In the genomic region with DNA sequence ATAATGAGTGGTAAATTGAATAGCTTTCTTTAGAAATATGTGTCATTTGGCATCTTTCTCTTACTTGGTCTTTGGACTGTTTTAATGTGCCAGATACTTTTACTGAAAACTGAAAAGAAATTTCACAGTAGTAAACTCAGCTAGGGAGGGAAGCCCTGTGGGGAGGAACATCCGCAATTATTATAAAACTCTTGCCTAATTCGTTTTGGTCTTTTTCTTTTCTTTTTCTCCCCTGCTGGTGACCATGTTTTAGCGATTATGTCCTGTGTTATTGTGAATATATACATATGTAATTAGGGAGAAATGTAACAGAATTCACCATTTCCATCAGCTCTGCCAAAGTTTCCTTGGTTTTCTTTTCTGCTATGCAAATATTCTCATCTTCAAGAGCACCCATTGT, we compare ENCODE assay signal across 14 cellular contexts. TPM values are rescaled to one million over a fixed set of nuclear protein-coding genes. Genes with fewer than 3 reads are reported as not detected.
DNase-seq lines count a peak whose midpoint lies in the region; ATAC-seq and TF ChIP-seq lines count a peak whose summit lies in the region.
"Had no signal": no experiment of that assay in that cellular context is flagged by ENCODE, and none has a peak within 500 bp of the region (broad histone marks: within the 10 kb centered on the region; RNA-seq: fewer than 3 reads in every experiment).

No MANE protein-coding gene starts in this region.

- DNase-seq in GM23338 (ENCODE audit: low spot score) (no peak), ascending aorta (ENCODE audit: low spot score in 2 of 2) (no peak), glutamatergic neuron (no peak), sciatic nerve (ENCODE audit: low spot score) (no peak), OCI-LY7 (ENCODE audit: low spot score) (no peak)
- DNase-seq: activated CD8-positive, alpha-beta memory T cell treated with anti-CD3 and anti-CD28 coated beads for 24 hours; activated naive CD4-positive, alpha-beta T cell treated with Interleukin-2 at 50 U/mL for 16 hours; CD8-positive, alpha-beta T cell; cerebellar nuclear complex; esophagus squamous epithelium; stimulated activated CD4-positive, alpha-beta T cell treated with anti-CD3 and anti-CD28 coated beads, Interleukin-4, amount 100 ng/mL, for 24 hours had no signal

- intact Hi-C loops in ascending aorta (cut with DNase I) (loop anchor here (2.0 to 5.0 kb wide), 5 partner anchors 75 to 270 kb away; partner anchors contain the start of gene PFDN4), sciatic nerve (cut with DNase I) (no loop called here), OCI-LY7 (cut with micrococcal nuclease; ENCODE audit: unreplicated experiment) (no loop called here)

- no peaks in the 10 kb centered on the region for H3K9me2 ChIP-seq in GM23338 (ENCODE audit: insufficient read depth)
- H3K9me2 ChIP-seq in OCI-LY7 (ENCODE audit: insufficient read depth, low read length): no peaks in the 10 kb centered on the region

- POLR2A ChIA-PET in OCI-LY7 (lab: Charles Lee): no interaction called here

- H2AFZ ChIP-seq in GM23338 (no peak overlapping the region; the same call in 1 of the 2 replicates), OCI-LY7 (ENCODE audit: low read length) (no peak overlapping the region)

- H3K27ac Mint-ChIP-seq in GM23338 (no peak overlapping the region), glutamatergic neuron (ENCODE audit: unreplicated experiment) (no peak overlapping the region)
- H3K27ac Mint-ChIP-seq: CD8-positive, alpha-beta T cell; stimulated activated effector memory CD8-positive, alpha-beta T cell treated with anti-CD3 and anti-CD28 coated beads, Interleukin-12 subunit alpha, Interleukin-12 subunit beta, amount 100 ng/mL, for 72 hours had no signal

- H3K4me3 Mint-ChIP-seq in GM23338: peak overlapping the region; percentile 94
- peak overlapping the region; percentile 94 for H3K4me3 Mint-ChIP-seq in glutamatergic neuron (ENCODE audit: unreplicated experiment)
- H3K4me3 Mint-ChIP-seq: CD8-positive, alpha-beta T cell; stimulated activated effector memory CD8-positive, alpha-beta T cell treated with anti-CD3 and anti-CD28 coated beads, Interleukin-12 subunit alpha, Interleukin-12 subunit beta, amount 100 ng/mL, for 72 hours had no signal

- H4K20me1 ChIP-seq in GM23338 (replicated peaks; ENCODE audit: insufficient read depth): no peaks in the 10 kb centered on the region
- no peaks in the 10 kb centered on the region for H4K20me1 ChIP-seq in OCI-LY7 (ENCODE audit: insufficient read depth, low read length)

- peaks cover 35% of the 10 kb centered on the region for H3K27me3 ChIP-seq in GM23338 (ENCODE audit: insufficient read depth)
- H3K27me3 ChIP-seq in ascending aorta: no peaks in the 10 kb centered on the region

- CTCF ChIA-PET in OCI-LY7 (lab: Charles Lee; ENCODE audit: unreplicated experiment): interaction anchor here (0.6 kb wide), 1 partner anchor 59 kb away, joined by 3 read pairs; no protein-coding TSS in a partner anchor

- H3K4me1 ChIP-seq in GM23338 (ENCODE audit: insufficient read depth): peaks cover 21% of the 10 kb centered on the region
- peaks cover 0 to 3% of the 10 kb centered on the region in 2 donors for H3K4me1 ChIP-seq in ascending aorta
- no peaks in the 10 kb centered on the region for H3K4me1 ChIP-seq in OCI-LY7 (ENCODE audit: insufficient read depth, low read length, poor library complexity, severe bottlenecking)

- H3K36me3 Mint-ChIP-seq in GM23338 (ENCODE audit: low read depth) (no peaks in the 10 kb centered on the region), glutamatergic neuron (ENCODE audit: unreplicated experiment) (no peaks in the 10 kb centered on the region)
- H3K36me3 Mint-ChIP-seq: CD8-positive, alpha-beta T cell; stimulated activated effector memory CD8-positive, alpha-beta T cell treated with anti-CD3 and anti-CD28 coated beads, Interleukin-12 subunit alpha, Interleukin-12 subunit beta, amount 100 ng/mL, for 72 hours had no signal

- peak overlapping the region; percentile 94 for H3K4me3 ChIP-seq in GM23338
- H3K4me3 ChIP-seq in ascending aorta: peak overlapping the region; percentile 48 to 85
- no peak overlapping the region for H3K4me3 ChIP-seq in OCI-LY7 (ENCODE audit: low read depth, low read length, poor library complexity, severe bottlenecking)

- H3K9me3 ChIP-seq in ascending aorta (no peaks in the 10 kb centered on the region), OCI-LY7 (ENCODE audit: low read length) (no peaks in the 10 kb centered on the region)
- H3K9me3 ChIP-seq: esophagus squamous epithelium had no signal

- peaks cover 7% of the 10 kb centered on the region for H3K79me2 ChIP-seq in GM23338 (replicated peaks; ENCODE audit: insufficient read depth)
- no peaks in the 10 kb centered on the region for H3K79me2 ChIP-seq in OCI-LY7 (ENCODE audit: insufficient read depth, low read depth, low read length)

- no TSS peak for BruUV-seq in OCI-LY7 (replicated peaks; lab: Mats Ljungman, UMichigan)

- no peaks in the 10 kb centered on the region for H3K36me3 ChIP-seq in GM23338 (ENCODE audit: insufficient read depth)
- no peaks in the 10 kb centered on the region for H3K36me3 ChIP-seq in ascending aorta
- no peaks in the 10 kb centered on the region for H3K36me3 ChIP-seq in OCI-LY7 (ENCODE audit: insufficient read depth, low read length)
- H3K36me3 ChIP-seq: esophagus squamous epithelium had no signal

- peaks cover 9% of the 10 kb centered on the region; the same call in 1 of the 2 replicates for H3F3A ChIP-seq in GM23338 (replicated peaks; ENCODE audit: low read depth)

- no peak overlapping the region for H3K27ac ChIP-seq in GM23338 (ENCODE audit: low read depth)
- H3K27ac ChIP-seq in ascending aorta: no peak overlapping the region
- H3K27ac ChIP-seq in OCI-LY7 (ENCODE audit: low read depth, low read length, poor library complexity, severe bottlenecking): no peak overlapping the region
- H3K27ac ChIP-seq: esophagus squamous epithelium had no signal

- H3K4me1 Mint-ChIP-seq in GM23338 (peaks cover 29% of the 10 kb centered on the region), glutamatergic neuron (ENCODE audit: low read depth, unreplicated experiment) (peaks cover 4% of the 10 kb centered on the region)
- H3K4me1 Mint-ChIP-seq: stimulated activated effector memory CD8-positive, alpha-beta T cell treated with anti-CD3 and anti-CD28 coated beads, Interleukin-12 subunit alpha, Interleukin-12 subunit beta, amount 100 ng/mL, for 72 hours had no signal

- peak overlapping the region; percentile 95 for H3K4me2 ChIP-seq in GM23338
- H3K4me2 ChIP-seq in OCI-LY7 (ENCODE audit: low read length): no peak overlapping the region

- H3K9me3 Mint-ChIP-seq in GM23338: no peaks in the 10 kb centered on the region
- peaks cover 12% of the 10 kb centered on the region for H3K9me3 Mint-ChIP-seq in glutamatergic neuron (ENCODE audit: unreplicated experiment)
- H3K9me3 Mint-ChIP-seq: CD8-positive, alpha-beta T cell had no signal

- peaks cover 32% of the 10 kb centered on the region for H3K27me3 Mint-ChIP-seq in GM23338 (ENCODE audit: insufficient read depth, low read depth, poor library complexity)
- H3K27me3 Mint-ChIP-seq in glutamatergic neuron (ENCODE audit: unreplicated experiment): no peaks in the 10 kb centered on the region

- ATAC-seq in GM23338 (no peak), sciatic nerve (peak; percentile 32), GM21360 (IDR thresholded peaks at IDR 0.05; ENCODE audit: unreplicated experiment) (no peak), GM18907 (IDR thresholded peaks at IDR 0.05; ENCODE audit: unreplicated experiment) (no peak)
- ATAC-seq: CD8-positive, alpha-beta T cell; stimulated activated effector memory CD8-positive, alpha-beta T cell treated with anti-CD3 and anti-CD28 coated beads, Interleukin-12 subunit alpha, Interleukin-12 subunit beta, amount 100 ng/mL, for 72 hours had no signal

- TF ChIP-seq CTCF in GM23338 (conservative IDR thresholded peaks at IDR 0.05; ENCODE audit: low read depth in 2 of 2): no peak
- no peak for TF ChIP-seq CTCF in ascending aorta (IDR thresholded peaks at IDR 0.05)
- TF ChIP-seq CTCF in glutamatergic neuron (IDR thresholded peaks at IDR 0.05; ENCODE audit: partially characterized antibody, unreplicated experiment): no peak
- no peak for TF ChIP-seq CTCF in OCI-LY7 (conservative IDR thresholded peaks at IDR 0.05; ENCODE audit: low read length)

TF ChIP-seq in GM23338, 12 proteins besides CTCF, POLR2A, EP300 and RAD21 (continues in another document):
- TF ChIP-seq EZH2 (IDR thresholded peaks at IDR 0.05; ENCODE audit: low read depth, unreplicated experiment): no peak
- no peak for TF ChIP-seq STAT1 (IDR thresholded peaks at IDR 0.05; ENCODE audit: unreplicated experiment)
- no peak for TF ChIP-seq JUNB (IDR thresholded peaks at IDR 0.05; ENCODE audit: unreplicated experiment)
- TF ChIP-seq, protein P1, sequence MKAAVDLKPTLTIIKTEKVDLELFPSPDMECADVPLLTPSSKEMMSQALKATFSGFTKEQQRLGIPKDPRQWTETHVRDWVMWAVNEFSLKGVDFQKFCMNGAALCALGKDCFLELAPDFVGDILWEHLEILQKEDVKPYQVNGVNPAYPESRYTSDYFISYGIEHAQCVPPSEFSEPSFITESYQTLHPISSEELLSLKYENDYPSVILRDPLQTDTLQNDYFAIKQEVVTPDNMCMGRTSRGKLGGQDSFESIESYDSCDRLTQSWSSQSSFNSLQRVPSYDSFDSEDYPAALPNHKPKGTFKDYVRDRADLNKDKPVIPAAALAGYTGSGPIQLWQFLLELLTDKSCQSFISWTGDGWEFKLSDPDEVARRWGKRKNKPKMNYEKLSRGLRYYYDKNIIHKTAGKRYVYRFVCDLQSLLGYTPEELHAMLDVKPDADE (IDR thresholded peaks at IDR 0.05): no peak

RNA-seq across cellular contexts. Expression of gene DOK5, which starts 1.7 kb away (rescaled TPM):
- 4.9 and 5.0 TPM in 2 replicates for total RNA-seq in GM23338 (2014; rRNA removed; shearing (Covaris generic))
- 4.7 and 6.9 TPM in 2 replicates for polyA plus RNA-seq in GM23338 (2016; fragmentation: Nextera tagmentation; extraction: Ambion mirVana)
- not detected for total RNA-seq in ascending aorta
- 30.8 TPM for total RNA-seq in glutamatergic neuron (ENCODE audit: unreplicated experiment)
- total RNA-seq in sciatic nerve: 13.6 TPM
- not detected in 2 replicates for total RNA-seq in OCI-LY7 (2014; rRNA removed; shearing (Covaris generic))
- total RNA-seq in OCI-LY7 (2022): not detected in 2 replicates
- total RNA-seq: CD8-positive, alpha-beta T cell had no signal
